ENCODE assay signal across 13 cellular contexts in the genomic region with DNA sequence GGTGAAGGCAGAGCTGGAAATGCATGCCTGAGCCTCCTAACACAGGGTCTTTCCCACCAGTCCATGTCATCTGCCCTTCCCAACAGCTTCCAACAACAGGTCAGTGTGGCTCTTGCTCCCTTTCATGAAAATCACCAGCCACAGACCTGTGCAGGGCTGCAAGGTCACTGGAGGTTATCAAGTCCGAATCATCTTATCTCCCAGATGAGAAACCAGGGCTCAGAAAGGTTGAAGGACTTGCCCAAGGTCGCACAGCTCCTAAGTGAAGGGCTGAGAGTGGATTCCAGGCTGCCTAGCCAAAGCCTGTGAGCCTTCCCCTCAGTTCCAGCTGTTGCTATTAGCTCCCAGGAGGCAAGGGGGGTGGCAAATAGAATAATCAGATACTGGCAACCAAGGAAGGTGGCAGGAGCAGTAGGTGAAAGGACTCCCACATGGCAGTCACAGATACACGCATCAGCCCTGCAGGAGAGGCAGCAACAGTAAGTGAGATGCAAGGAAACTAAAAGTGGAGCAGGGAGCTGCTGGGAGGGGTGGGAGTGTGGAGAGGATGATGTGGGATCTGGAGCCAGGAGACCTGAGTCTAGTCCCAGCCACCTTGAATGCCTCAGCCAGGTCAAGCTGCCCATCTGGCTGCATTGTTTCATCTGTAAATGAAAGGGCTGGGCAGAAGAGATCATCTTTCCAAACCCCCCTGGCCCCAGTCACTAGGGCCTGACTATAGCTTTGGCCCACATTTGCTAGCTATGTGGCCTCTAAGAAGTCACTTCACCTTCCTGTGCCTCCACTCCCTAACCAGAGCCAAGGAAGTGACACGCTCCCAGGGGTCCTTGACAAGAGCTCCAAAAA.
A peak's percentile ranks its signal among the peaks of the same experiment; 100 is the strongest.
DNase-seq lines count a peak whose midpoint lies in the region; ATAC-seq and TF ChIP-seq lines count a peak whose summit lies in the region.
"Had no signal": no experiment of that assay in that cellular context is flagged by ENCODE, and none has a peak within 500 bp of the region (broad histone marks: within the 10 kb centered on the region; RNA-seq: fewer than 3 reads in every experiment).

No MANE protein-coding gene starts in this region.

- in situ Hi-C loops in KBM-7 (cut with MboI; ENCODE audit: low pct_unique_long_range_greater_than_20kb, low sequenced_read_pairs), result no loop called here

- H3K4me1 ChIP-seq in CD8-positive, alpha-beta T cell (ENCODE audit: insufficient read depth, low read length), result peaks cover 29% of the 10 kb centered on the region
- peaks cover 95 to 100% (median 100%) of the 10 kb centered on the region in 4 donors for H3K4me1 ChIP-seq in esophagus muscularis mucosa
- H3K4me1 ChIP-seq in psoas muscle, result peaks cover 96% of the 10 kb centered on the region

- CTCF ChIA-PET in CD8-positive, alpha-beta T cell (lab: Charles Lee), result interaction anchor here (1.2 to 1.6 kb wide), 2 partner anchors 13 to 158 kb away, joined by 4 read pairs; no protein-coding TSS in a partner anchor

- peak overlapping the region; percentile 45 for H3K27ac Mint-ChIP-seq in CD8-positive, alpha-beta T cell
- no peak overlapping the region for H3K27ac Mint-ChIP-seq in stimulated activated naive B cell treated with anti-CD40 and anti-IgM and Interleukin-4, amounts not matched to agents 10 μg/mL and 1 μg/mL and 100 μg/mL, for 72 hours
- H3K27ac Mint-ChIP-seq: activated B cell treated with CpG ODN at 0.5 μM for 24 hours; activated T-helper 2 cell treated with anti-CD3 and anti-CD28 coated beads, Interferon-gamma antibody, Interleukin-2, Interleukin-4, amounts not matched to agents 10 μg/mL and 5 μg/mL and 100 μg/mL, durations not matched to agents 14 hours and 24 hours and 36 hours; memory B cell had no signal

- 90% methylated on average over 3 of the region's 4 CpGs for WGBS in esophagus muscularis mucosa
- 47 to 67% (median 55%) methylated on average over 4 of the region's 4 CpGs for WGBS in psoas muscle, 3 donors

- H3K36me3 ChIP-seq in CD8-positive, alpha-beta T cell (ENCODE audit: insufficient read depth, low read length), result no peaks in the 10 kb centered on the region
- H3K36me3 ChIP-seq in esophagus muscularis mucosa (no peaks in the 10 kb centered on the region), psoas muscle (ENCODE audit: insufficient read depth in 1 of 2, low read depth in 1 of 2) (no peaks in the 10 kb centered on the region)

- H3K27me3 ChIP-seq in CD8-positive, alpha-beta T cell (ENCODE audit: insufficient read depth, low read length), result no peaks in the 10 kb centered on the region
- H3K27me3 ChIP-seq in esophagus muscularis mucosa (no peaks in the 10 kb centered on the region), psoas muscle (ENCODE audit: insufficient read depth in 3 of 3, low read length in 2 of 3) (no peaks in the 10 kb centered on the region)

- H3K36me3 Mint-ChIP-seq in CD8-positive, alpha-beta T cell, result peaks cover 10% of the 10 kb centered on the region
- H3K36me3 Mint-ChIP-seq in stimulated activated naive B cell treated with anti-CD40 and anti-IgM and Interleukin-4, amounts not matched to agents 10 μg/mL and 1 μg/mL and 100 μg/mL, for 72 hours, result no peaks in the 10 kb centered on the region
- H3K36me3 Mint-ChIP-seq: memory B cell had no signal

- POLR2A ChIA-PET in CD8-positive, alpha-beta T cell (lab: Charles Lee), result interaction anchor here (0.9 kb wide), 1 partner anchor 63 kb away, joined by 3 read pairs; no protein-coding TSS in a partner anchor

- ATAC-seq in CD8-positive, alpha-beta T cell, result no peak
- ATAC-seq in psoas muscle, result no peak
- ATAC-seq in stimulated activated naive B cell treated with anti-CD40 and anti-IgM and Interleukin-4, amounts not matched to agents 10 μg/mL and 1 μg/mL and 100 μg/mL, for 72 hours (replicated peaks), result no peak

- intact Hi-C loops in CD8-positive, alpha-beta T cell (cut with DNase I, micrococcal nuclease), result no loop called here
- intact Hi-C loops in esophagus muscularis mucosa (cut with DNase I), result loop anchor here (10.0 kb wide), 1 partner anchor 73 kb away; a partner anchor contains a TSS
- intact Hi-C loops in psoas muscle (cut with DNase I), result loop anchor here (5.0 to 10.0 kb wide), 3 partner anchors 55 to 70 kb away; no protein-coding TSS in a partner anchor

- H3K4me3 Mint-ChIP-seq in CD8-positive, alpha-beta T cell, result no peak overlapping the region
- no peak overlapping the region for H3K4me3 Mint-ChIP-seq in stimulated activated naive B cell treated with anti-CD40 and anti-IgM and Interleukin-4, amounts not matched to agents 10 μg/mL and 1 μg/mL and 100 μg/mL, for 72 hours
- H3K4me3 Mint-ChIP-seq: activated B cell treated with CpG ODN at 0.5 μM for 24 hours, memory B cell had no signal

- no peak overlapping the region for H3K27ac ChIP-seq in CD8-positive, alpha-beta T cell (ENCODE audit: low read depth, low read length)
- peak overlapping the region; percentile 86 to 91 (median 88) for H3K27ac ChIP-seq in esophagus muscularis mucosa (replicated peaks in 1 of 4)
- peak overlapping the region; percentile 93 for H3K27ac ChIP-seq in psoas muscle

- no peak for TF ChIP-seq EP300 in esophagus muscularis mucosa (IDR thresholded peaks at IDR 0.05)

- H3K9me3 ChIP-seq in CD8-positive, alpha-beta T cell (ENCODE audit: low read length), result no peaks in the 10 kb centered on the region
- no peaks in the 10 kb centered on the region for H3K9me3 ChIP-seq in esophagus muscularis mucosa
- no peaks in the 10 kb centered on the region for H3K9me3 ChIP-seq in psoas muscle

- no peak for DNase-seq in CD8-positive, alpha-beta T cell
- DNase-seq in NCI-H2171 treated with DMSO at 0.1 percent for 48 hours (lab: John Stamatoyannopoulos, UW) (peak; percentile 80), esophagus muscularis mucosa (ENCODE audit: extremely low spot score) (no peak), psoas muscle (no peak), NCI-H2227 (lab: John Stamatoyannopoulos, UW; ENCODE audit: unreplicated experiment) (no peak), DMS79 (lab: John Stamatoyannopoulos, UW) (no peak), KBM-7 (no peak)
- no peak for DNase-seq in stimulated activated naive B cell treated with anti-CD40 and anti-IgM and Interleukin-4, amounts not matched to agents 10 μg/mL and 1 μg/mL and 100 μg/mL, for 72 hours
- DNase-seq: activated B cell treated with CpG ODN at 0.5 μM for 24 hours; small intestine; stimulated activated CD8-positive, alpha-beta memory T cell treated with anti-CD3 and anti-CD28 coated beads, Interleukin-4, amount 100 ng/mL, for 48 hours had no signal

- H3K9me3 Mint-ChIP-seq in CD8-positive, alpha-beta T cell, result no peaks in the 10 kb centered on the region
- H3K9me3 Mint-ChIP-seq in stimulated activated naive B cell treated with anti-CD40 and anti-IgM and Interleukin-4, amounts not matched to agents 10 μg/mL and 1 μg/mL and 100 μg/mL, for 72 hours, result no peaks in the 10 kb centered on the region
- H3K9me3 Mint-ChIP-seq: activated B cell treated with CpG ODN at 0.5 μM for 24 hours; activated T-helper 2 cell treated with anti-CD3 and anti-CD28 coated beads, Interferon-gamma antibody, Interleukin-2, Interleukin-4, amounts not matched to agents 10 μg/mL and 5 μg/mL and 100 μg/mL, durations not matched to agents 14 hours and 24 hours and 36 hours; memory B cell had no signal

- H3K27me3 Mint-ChIP-seq in CD8-positive, alpha-beta T cell (ENCODE audit: low read depth), result no peaks in the 10 kb centered on the region
- H3K27me3 Mint-ChIP-seq in stimulated activated naive B cell treated with anti-CD40 and anti-IgM and Interleukin-4, amounts not matched to agents 10 μg/mL and 1 μg/mL and 100 μg/mL, for 72 hours, result no peaks in the 10 kb centered on the region
- H3K27me3 Mint-ChIP-seq: activated B cell treated with CpG ODN at 0.5 μM for 24 hours, memory B cell had no signal

- no peak for TF ChIP-seq POLR2A in esophagus muscularis mucosa (IDR thresholded peaks at IDR 0.05; ENCODE audit: low read depth)

- TF ChIP-seq CTCF in CD8-positive, alpha-beta T cell (IDR thresholded peaks at IDR 0.05), result no peak
- no peak for TF ChIP-seq CTCF in esophagus muscularis mucosa (IDR thresholded peaks at IDR 0.05)
- no peak for TF ChIP-seq CTCF in psoas muscle (IDR thresholded peaks at IDR 0.05)

- H3K4me1 Mint-ChIP-seq in CD8-positive, alpha-beta T cell (ENCODE audit: low read depth), result peaks cover 89% of the 10 kb centered on the region
- peaks cover 14 to 16% of the 10 kb centered on the region in 2 donors for H3K4me1 Mint-ChIP-seq in stimulated activated naive B cell treated with anti-CD40 and anti-IgM and Interleukin-4, amounts not matched to agents 10 μg/mL and 1 μg/mL and 100 μg/mL, for 72 hours

- no peak overlapping the region for H3K4me3 ChIP-seq in CD8-positive, alpha-beta T cell (ENCODE audit: low read depth, low read length)
- H3K4me3 ChIP-seq in esophagus muscularis mucosa (no peak overlapping the region), psoas muscle (no peak overlapping the region)

Comparison
In these comparisons a context has a peak if more than half of its experiments do, and no peak if none do; other contexts are left out.
1. intact Hi-C loops: an anchor here in esophagus muscularis mucosa (10.0 kb wide) and psoas muscle (5.0 to 10.0 kb wide); none called in CD8-positive, alpha-beta T cell.